In the genomic region with DNA sequence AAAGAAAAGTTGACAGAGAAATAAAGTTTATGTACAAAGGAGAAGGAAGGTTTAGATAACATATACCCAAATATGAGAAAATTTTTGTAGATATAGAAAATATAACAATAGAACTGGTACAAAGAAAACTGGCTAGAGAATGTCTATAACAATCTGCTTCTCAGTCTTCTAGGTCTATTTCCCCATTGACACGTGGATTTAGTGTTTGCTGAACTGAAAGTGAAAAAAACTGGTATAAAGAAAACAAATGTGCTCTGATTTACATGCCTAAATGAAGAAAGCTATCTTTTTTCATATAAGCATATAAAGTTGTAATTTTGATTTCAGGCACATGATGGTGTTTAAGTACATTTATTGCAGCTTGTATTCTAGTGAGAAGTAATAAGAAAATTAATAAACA, we compare ENCODE assay signal across 23 cellular contexts. TPM values are rescaled to one million over a fixed set of nuclear protein-coding genes. Genes with fewer than 3 reads are reported as not detected.
DNase-seq lines count a peak whose midpoint lies in the region; ATAC-seq and TF ChIP-seq lines count a peak whose summit lies in the region.
"Had no signal": no experiment of that assay in that cellular context is flagged by ENCODE, and none has a peak within 500 bp of the region (broad histone marks: within the 10 kb centered on the region; RNA-seq: fewer than 3 reads in every experiment).

No MANE protein-coding gene starts in this region.

- H3K27ac ChIP-seq in brain microvascular endothelial cell (no peak overlapping the region), hepatocyte (no peak overlapping the region)
- H3K27ac ChIP-seq: skin epidermis, suprapubic skin had no signal

- in situ Hi-C loops in GM13977 (cut with MboI; ENCODE audit: low pct_unique_long_range_greater_than_20kb, low sequenced_read_pairs, unreplicated experiment) = loop anchor here (25.0 kb wide), 1 partner anchor 416 kb away; no protein-coding TSS in a partner anchor
- in situ Hi-C loops in brain microvascular endothelial cell (cut with HindIII; ENCODE audit: low pct_ligation_motif_present, low sequenced_read_pairs) = no loop called here

- H2AFZ ChIP-seq in hepatocyte = no peak overlapping the region

- H3K4me2 ChIP-seq in hepatocyte = no peak overlapping the region

- DNase-seq in GM13977 (ENCODE audit: low spot score) = peak; percentile 16
- peak; percentile 19 for DNase-seq in GM20000 (ENCODE audit: low spot score)
- no peak for DNase-seq in brain microvascular endothelial cell
- no peak for DNase-seq in hepatocyte (ENCODE audit: low spot score)
- DNase-seq: amniotic stem cell; CD4-positive, CD25-positive, alpha-beta regulatory T cell; DMS53; IMR-90; mesendoderm; NCI-H1930; NCI-H510A treated with DMSO at 0.1 percent for 48 hours; SHP77; stimulated activated CD4-positive, alpha-beta T cell treated with anti-CD3 and anti-CD28 coated beads, Interleukin-4, amount 100 ng/mL, for 24 hours; T-helper 17 cell had no signal

- H3K4me1 ChIP-seq in hepatocyte (ENCODE audit: insufficient read depth) = no peaks in the 10 kb centered on the region
- H3K4me1 ChIP-seq: suprapubic skin had no signal

- no peaks in the 10 kb centered on the region for H3K9me2 ChIP-seq in hepatocyte (replicated peaks; ENCODE audit: insufficient read depth)

- WGBS in hepatocyte (ENCODE audit: low lambda C conversion rate, missing lambda C conversion rate) = 53% methylated on average over 1 of the region's 1 CpG

- ATAC-seq in HG02678 (IDR thresholded peaks at IDR 0.05; ENCODE audit: unreplicated experiment) = peak; percentile 59
- ATAC-seq in HG03565 (IDR thresholded peaks at IDR 0.05; ENCODE audit: unreplicated experiment) = peak; percentile 38
- no peak for ATAC-seq in activated CD4-positive, CD25-positive, alpha-beta regulatory T cell treated with anti-CD3 and anti-CD28 coated beads, Interleukin-2, amount 50 U/mL, for 24 hours
- no peak for ATAC-seq in HG02885 (IDR thresholded peaks at IDR 0.05; ENCODE audit: poor library complexity, unreplicated experiment)
- ATAC-seq: activated T-helper 17 cell treated with anti-CD3 and anti-CD28 coated beads, Interleukin-2, amount 50 U/mL, for 72 hours; T-helper 17 cell had no signal

- H3K4me3 ChIP-seq in brain microvascular endothelial cell (ENCODE audit: low read depth, low read length) (no peak overlapping the region), hepatocyte (no peak overlapping the region)
- H3K4me3 ChIP-seq: skin epidermis, suprapubic skin had no signal

- H4K20me1 ChIP-seq in hepatocyte (ENCODE audit: insufficient read depth, poor library complexity, severe bottlenecking) = no peaks in the 10 kb centered on the region

- no peaks in the 10 kb centered on the region for H3K79me2 ChIP-seq in hepatocyte

- H3K36me3 ChIP-seq in brain microvascular endothelial cell (replicated peaks) = no peaks in the 10 kb centered on the region
- no peaks in the 10 kb centered on the region for H3K36me3 ChIP-seq in hepatocyte (replicated peaks; ENCODE audit: insufficient read depth, low read depth)
- H3K36me3 ChIP-seq: suprapubic skin had no signal

- H3K27me3 ChIP-seq in brain microvascular endothelial cell (replicated peaks) = no peaks in the 10 kb centered on the region
- no peaks in the 10 kb centered on the region for H3K27me3 ChIP-seq in hepatocyte
- H3K27me3 ChIP-seq: suprapubic skin had no signal

- TF ChIP-seq CTCF in GM13977 (IDR thresholded peaks at IDR 0.05; ENCODE audit: extremely low read depth, insufficient read depth, missing control alignments) = no peak
- no peak for TF ChIP-seq CTCF in GM20000 (IDR thresholded peaks at IDR 0.05; ENCODE audit: extremely low read depth, missing control alignments)
- TF ChIP-seq CTCF in brain microvascular endothelial cell (IDR thresholded peaks at IDR 0.05; ENCODE audit: low read depth, low read length, missing control alignments) = no peak
- no peak for TF ChIP-seq CTCF in hepatocyte (IDR thresholded peaks at IDR 0.05; ENCODE audit: poor library complexity)

- no peaks in the 10 kb centered on the region for H3K9me3 ChIP-seq in hepatocyte (ENCODE audit: low read depth)
- H3K9me3 ChIP-seq: suprapubic skin had no signal

RNA-seq across cellular contexts. Expression of gene KCNMB2, which starts 9.8 kb away (rescaled TPM):
- total RNA-seq in hepatocyte = 0.52 and 2.4 TPM in 2 replicates
- not detected in 2 replicates for polyA plus RNA-seq in hepatocyte
- total RNA-seq: activated T-helper 17 cell treated with anti-CD3 and anti-CD28 coated beads, Interleukin-2, amount 50 U/mL, for 72 hours; CD4-positive, CD25-positive, alpha-beta regulatory T cell; IMR-90; progenitor cell of endocrine pancreas; T-helper 17 cell had no signal
- polyA plus RNA-seq: CD4-positive, CD25-positive, alpha-beta regulatory T cell; IMR-90; keratinocyte had no signal

Comparison
In these comparisons a context has a peak if more than half of its experiments do, and no peak if none do; other contexts are left out.
1. DNase-seq: peak in GM13977 (single experiment) and GM20000 (single experiment); none in brain microvascular endothelial cell (single experiment) and hepatocyte (single experiment).
2. ATAC-seq: peak in HG02678 (single experiment) and HG03565 (single experiment); none in activated CD4-positive, CD25-positive, alpha-beta regulatory T cell treated with anti-CD3 and anti-CD28 coated beads, Interleukin-2, amount 50 U/mL, for 24 hours (0 of 2) and HG02885 (single experiment).